In the genomic region with DNA sequence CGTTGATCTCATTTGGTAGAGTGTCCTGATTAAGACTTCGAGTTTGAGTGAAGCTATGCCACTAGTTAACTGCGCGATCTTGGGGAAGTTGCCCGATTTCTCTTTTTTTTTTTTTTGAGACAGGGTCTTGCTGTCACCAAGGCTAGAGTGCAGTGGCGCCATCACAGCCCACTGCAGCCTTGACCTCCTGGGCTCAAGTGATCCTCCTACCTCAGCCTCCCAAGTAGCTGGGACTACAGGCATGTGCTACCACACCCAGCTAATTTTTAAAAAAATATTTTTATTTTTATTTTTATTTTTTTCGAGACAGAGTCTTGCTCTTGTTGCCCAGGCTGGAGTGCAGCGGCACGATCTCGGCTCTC, we compare ENCODE assay signal across 8 cellular contexts. TPM values are rescaled to one million over a fixed set of nuclear protein-coding genes. Genes with fewer than 3 reads are reported as not detected.
A peak's percentile ranks its signal among the peaks of the same experiment; 100 is the strongest.
DNase-seq lines count a peak whose midpoint lies in the region; ATAC-seq, FAIRE-seq and TF ChIP-seq lines count a peak whose summit lies in the region.
"Not testable (repeated sequence)": the region's sequence is repeated elsewhere in the genome, so short reads cannot be mapped to it uniquely, and the experiment has no call there.

No MANE protein-coding gene starts in this region.

- not testable (repeated sequence) for ATAC-seq in T-helper 17 cell

- not testable (repeated sequence) for TF ChIP-seq CTCF in BJ (IDR thresholded peaks at IDR 0.05; ENCODE audit: insufficient read depth, low read depth, low read length); epithelial cell of esophagus (IDR thresholded peaks at IDR 0.05; ENCODE audit: insufficient read depth, low read depth, low read length, missing control alignments); kidney (IDR thresholded peaks at IDR 0.05; ENCODE audit: borderline replicate concordance, extremely low read depth, insufficient read depth)

- H3K27me3 Mint-ChIP-seq in T-helper 17 cell, result not testable (repeated sequence)

- not testable (repeated sequence) for FAIRE-seq in kidney (lab: Jason Lieb, UNC)

- not testable (repeated sequence) for H3K27me3 ChIP-seq in BJ (ENCODE audit: control insufficient read depth, insufficient read depth, low read length); HUES6 (ENCODE audit: control insufficient read depth, insufficient read depth, low read length); neuron (ENCODE audit: insufficient read depth, low read length)

- intact Hi-C loops in kidney (cut with DNase I), result not testable (repeated sequence)

- CTCF ChIA-PET in BJ (lab: Yijun Ruan, JAX), result interaction anchor here (1.8 to 3.4 kb wide), 4 partner anchors 9 to 51 kb away, joined by 4 to 43 read pairs (median 42); a partner anchor contains a TSS

- H3K9me3 ChIP-seq in HUES6 (ENCODE audit: control insufficient read depth, insufficient read depth, low read depth, low read length); T-helper 17 cell (ENCODE audit: control insufficient read depth, low read length, poor library complexity, severe bottlenecking); kidney (ENCODE audit: control insufficient read depth in 1 of 2, low read length in 2 of 2); neuron (ENCODE audit: low read length): not testable (repeated sequence)

- peak overlapping the region; percentile 93 for H3K27ac Mint-ChIP-seq in T-helper 17 cell

- POLR2A ChIA-PET in BJ (lab: Charles Lee), result not testable (repeated sequence)

- not testable (repeated sequence) for H2AFZ ChIP-seq in neuron (ENCODE audit: low read depth, low read length)

- peak overlapping the region; percentile 65 for H3K4me3 ChIP-seq in BJ (ENCODE audit: low read depth, low read length)
- peak overlapping the region; percentile 70 for H3K4me3 ChIP-seq in HUES6 (ENCODE audit: low read depth, low read length)
- peak overlapping the region; percentile 83 for H3K4me3 ChIP-seq in epithelial cell of esophagus (ENCODE audit: low read length)
- H3K4me3 ChIP-seq in kidney (ENCODE audit: low read length in 2 of 2), result peak overlapping the region; percentile 88 to 93
- peak overlapping the region; percentile 62 for H3K4me3 ChIP-seq in neuron (ENCODE audit: low read length)

- DNase-seq in BJ (ENCODE audit: low read depth); T-helper 17 cell; epithelial cell of esophagus (ENCODE audit: low read depth); substantia nigra (lab: John Stamatoyannopoulos, UW): not testable (repeated sequence)
- peak; percentile 18 for DNase-seq in kidney

- H3K36me3 ChIP-seq in BJ (ENCODE audit: control insufficient read depth, insufficient read depth, low read length) (peaks cover 25% of the 10 kb centered on the region), HUES6 (ENCODE audit: control insufficient read depth, insufficient read depth, low read length) (peaks cover 36% of the 10 kb centered on the region), kidney (ENCODE audit: control insufficient read depth in 1 of 2, insufficient read depth in 2 of 2, low read length in 2 of 2) (peaks cover 9 to 20% of the 10 kb centered on the region in 2 donors), neuron (ENCODE audit: insufficient read depth, low read length) (peaks cover 28% of the 10 kb centered on the region)

- peak overlapping the region; percentile 73 for H3K9ac ChIP-seq in HUES6 (ENCODE audit: low read length)
- peak overlapping the region; percentile 59 to 92 for H3K9ac ChIP-seq in kidney (ENCODE audit: low read length in 2 of 2)

- H3K27ac ChIP-seq in HUES6 (ENCODE audit: low read depth, low read length) (peak overlapping the region; percentile 52; the same call in 1 of the 2 replicates), angular gyrus (ENCODE audit: low read depth, low read length) (peak overlapping the region; percentile 69), kidney (ENCODE audit: low read depth in 2 of 2, low read length in 2 of 2) (peak overlapping the region; percentile 89 to 93), substantia nigra (ENCODE audit: low read depth, low read length, poor library complexity, severe bottlenecking) (peak overlapping the region; percentile 86)

- H3K36me3 Mint-ChIP-seq in T-helper 17 cell (ENCODE audit: low read depth), result not testable (repeated sequence)

- peaks cover 25% of the 10 kb centered on the region for H3K4me1 ChIP-seq in HUES6 (ENCODE audit: control insufficient read depth, insufficient read depth, low read length)
- H3K4me1 ChIP-seq in kidney (ENCODE audit: control insufficient read depth in 1 of 2, insufficient read depth in 1 of 2, low read depth in 1 of 2, low read length in 2 of 2), result peaks cover 20 to 28% of the 10 kb centered on the region in 2 donors
- peaks cover 18% of the 10 kb centered on the region for H3K4me1 ChIP-seq in neuron (ENCODE audit: insufficient read depth, low read length)

- H3K4me1 Mint-ChIP-seq in T-helper 17 cell, result peaks cover 45% of the 10 kb centered on the region

- peak overlapping the region; percentile 94 for H3K4me3 Mint-ChIP-seq in T-helper 17 cell

RNA-seq across cellular contexts. Expression of a gene that starts 0.9 kb away (rescaled TPM):
- polyA plus RNA-seq in BJ (2011; rRNA removed) (5.0 and 7.3 TPM in 2 replicates), kidney (ENCODE audit: insufficient read depth, low read depth, low replicate concordance) (21.3 TPM)
- polyA minus RNA-seq in BJ (2011; rRNA and poly(A)+ RNA removed), result 2.6 and 3.0 TPM in 2 replicates
- total RNA-seq in T-helper 17 cell (1 to 10 TPM; 6.7 to 8.7 TPM), kidney (19.0 TPM)

RNA-seq across cellular contexts. Expression of a gene that starts 6.7 kb away (rescaled TPM):
- polyA plus RNA-seq in BJ (2011; rRNA removed), result 2,446 and 2,656 TPM in 2 replicates
- 955 and 1,949 TPM in 2 replicates for polyA minus RNA-seq in BJ (2011; rRNA and poly(A)+ RNA removed)
- 100 to 1,000 TPM; 140 to 144 TPM for total RNA-seq in T-helper 17 cell
- total RNA-seq in kidney, result 437 TPM
- 1,220 TPM for polyA plus RNA-seq in kidney (ENCODE audit: insufficient read depth, low read depth, low replicate concordance)

RNA-seq across cellular contexts. Expression of a gene that starts 22.0 kb away (rescaled TPM):
- polyA plus RNA-seq in BJ (2011; rRNA removed) (52.9 and 90.0 TPM in 2 replicates), kidney (ENCODE audit: insufficient read depth, low read depth, low replicate concordance) (52.3 TPM)
- polyA minus RNA-seq in BJ (2011; rRNA and poly(A)+ RNA removed), result 79.9 and 113 TPM in 2 replicates
- total RNA-seq in T-helper 17 cell (10 to 100 TPM; 65.7 to 76.1 TPM), kidney (75.5 TPM)

RNA-seq across cellular contexts. Expression of a gene that starts 22.9 kb away (rescaled TPM):
- 39.2 and 57.1 TPM in 2 replicates for polyA plus RNA-seq in BJ (2011; rRNA removed)
- 16.6 and 20.1 TPM in 2 replicates for polyA minus RNA-seq in BJ (2011; rRNA and poly(A)+ RNA removed)
- under 1 TPM; 0.65 to 0.87 TPM for total RNA-seq in T-helper 17 cell
- 1.3 TPM for total RNA-seq in kidney
- polyA plus RNA-seq in kidney (ENCODE audit: insufficient read depth, low read depth, low replicate concordance), result 2.1 TPM

RNA-seq across cellular contexts. Expression of a gene that starts 30.6 kb away (rescaled TPM):
- polyA plus RNA-seq in BJ (2011; rRNA removed) (12.7 and 13.3 TPM in 2 replicates), kidney (ENCODE audit: insufficient read depth, low read depth, low replicate concordance) (19.7 TPM)
- polyA minus RNA-seq in BJ (2011; rRNA and poly(A)+ RNA removed), result 4.8 and 5.2 TPM in 2 replicates
- total RNA-seq in T-helper 17 cell (10 to 100 TPM in 1 of 2 donors, 1 to 10 TPM in 1; 7.3 to 13.4 TPM), kidney (16.6 TPM)
